Comparison of ENCODE assay signal across 1 cellular context in genomic region chr7:101172005-101172853, GRCh38.
TF ChIP-seq lines count a peak whose summit lies in the region.

No MANE protein-coding gene starts in this region.

TF ChIP-seq in WTC11, 78 proteins besides CTCF, POLR2A, EP300 and RAD21 (continued from another document):
- TF ChIP-seq, protein P1, sequence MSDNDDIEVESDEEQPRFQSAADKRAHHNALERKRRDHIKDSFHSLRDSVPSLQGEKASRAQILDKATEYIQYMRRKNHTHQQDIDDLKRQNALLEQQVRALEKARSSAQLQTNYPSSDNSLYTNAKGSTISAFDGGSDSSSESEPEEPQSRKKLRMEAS (CRISPR knock-in tag; IDR thresholded peaks at IDR 0.05) = peak; percentile 83
- TF ChIP-seq MYBL2 (CRISPR knock-in tag; IDR thresholded peaks at IDR 0.05) (no peak), PRDM15 (CRISPR knock-in tag; IDR thresholded peaks at IDR 0.05) (peak; percentile 58; the same call in 1 of the 2 replicates), ARID4B (CRISPR knock-in tag; IDR thresholded peaks at IDR 0.05; ENCODE audit: borderline replicate concordance) (peak; percentile 93), ZNF138 (CRISPR knock-in tag; conservative IDR thresholded peaks at IDR 0.05) (no peak), ATF1 (CRISPR knock-in tag; IDR thresholded peaks at IDR 0.05) (no peak), ZNF423 (CRISPR knock-in tag; IDR thresholded peaks at IDR 0.05) (no peak), ETV6 (CRISPR knock-in tag; IDR thresholded peaks at IDR 0.05) (peak; percentile 28; the same call in 1 of the 2 replicates), FOXK1 (CRISPR knock-in tag; IDR thresholded peaks at IDR 0.05) (peak; percentile 16; the same call in 1 of the 2 replicates), ZNF263 (CRISPR knock-in tag; IDR thresholded peaks at IDR 0.05; ENCODE audit: low read depth) (no peak)
- TF ChIP-seq, protein P2, sequence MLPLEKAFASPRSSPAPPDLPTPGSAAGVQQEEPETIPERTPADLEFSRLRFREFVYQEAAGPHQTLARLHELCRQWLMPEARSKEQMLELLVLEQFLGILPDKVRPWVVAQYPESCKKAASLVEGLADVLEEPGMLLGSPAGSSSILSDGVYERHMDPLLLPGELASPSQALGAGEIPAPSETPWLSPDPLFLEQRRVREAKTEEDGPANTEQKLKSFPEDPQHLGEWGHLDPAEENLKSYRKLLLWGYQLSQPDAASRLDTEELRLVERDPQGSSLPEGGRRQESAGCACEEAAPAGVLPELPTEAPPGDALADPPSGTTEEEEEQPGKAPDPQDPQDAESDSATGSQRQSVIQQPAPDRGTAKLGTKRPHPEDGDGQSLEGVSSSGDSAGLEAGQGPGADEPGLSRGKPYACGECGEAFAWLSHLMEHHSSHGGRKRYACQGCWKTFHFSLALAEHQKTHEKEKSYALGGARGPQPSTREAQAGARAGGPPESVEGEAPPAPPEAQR (CRISPR knock-in tag; IDR thresholded peaks at IDR 0.05) = no peak
